In genomic region chr11:34332524-34332923, GRCh38 we compare ENCODE assay signal across 3 cellular contexts.
TF ChIP-seq lines count a peak whose summit lies in the region.

No MANE protein-coding gene starts in this region.

TF ChIP-seq in A549, 52 proteins besides CTCF, POLR2A, EP300 and RAD21:
- TF ChIP-seq REST (IDR thresholded peaks at IDR 0.05) (peak; percentile 58; the same call in 1 of the 2 replicates), CHD2 (IDR thresholded peaks at IDR 0.05; ENCODE audit: low read length, partially characterized antibody) (no peak), BHLHE40 (IDR thresholded peaks at IDR 0.05; ENCODE audit: low read depth, low read length) (no peak), TFCP2L1 (CRISPR knock-in tag; IDR thresholded peaks at IDR 0.05) (no peak)

TF ChIP-seq in HCT116, 20 proteins besides CTCF, POLR2A, EP300 and RAD21:
- no peak for TF ChIP-seq ELF1 (IDR thresholded peaks at IDR 0.05; ENCODE audit: borderline replicate concordance, low read depth)
- 0 out of 2 replicates have a peak, but pooled peaks have one; percentile 4 for TF ChIP-seq REST (IDR thresholded peaks at IDR 0.05; ENCODE audit: low read depth)
- no peak for TF ChIP-seq SP1 (IDR thresholded peaks at IDR 0.05; ENCODE audit: low read depth)
- TF ChIP-seq SRF (IDR thresholded peaks at IDR 0.05; ENCODE audit: low read depth), result no peak
- TF ChIP-seq MAX (IDR thresholded peaks at IDR 0.05), result no peak

TF ChIP-seq in PFSK-1, 5 proteins besides CTCF, POLR2A, EP300 and RAD21:
- peak; percentile 51 to 82; a peak in 3 of 4 replicates for TF ChIP-seq REST (IDR thresholded peaks at IDR 0.05; ENCODE audit: insufficient read depth in 1 of 2, low read depth in 2 of 2, low read length in 2 of 2)
- no peak for TF ChIP-seq FOXP2 (optimal IDR thresholded peaks at IDR 0.05; ENCODE audit: borderline replicate concordance, extremely low read depth, extremely low read length, insufficient read depth)
- TF ChIP-seq SIN3A (IDR thresholded peaks at IDR 0.05; ENCODE audit: borderline replicate concordance, insufficient read depth, low read length), result no peak
TF ChIP-seq in PFSK-1: peak in this region for 1.
